Comparison of ENCODE assay signal across 1 cellular context in genomic region chr9:114681594-114682332, GRCh38.
TF ChIP-seq lines count a peak whose summit lies in the region.

A gene with protein sequence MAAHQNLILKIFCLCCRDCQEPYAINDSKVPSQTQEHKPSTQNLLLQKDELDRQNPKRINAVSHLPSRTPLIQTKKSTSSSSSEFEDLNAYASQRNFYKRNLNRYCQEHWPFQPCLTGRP (minus strand): TSS chr9:114682192. CDS start chr9:114671723, 10,469 bp downstream.

TF ChIP-seq in endothelial cell of umbilical vein, 7 proteins besides CTCF, POLR2A, EP300 and RAD21 (continued from another document):
- no peak for TF ChIP-seq JUN (IDR thresholded peaks at IDR 0.05; ENCODE audit: borderline replicate concordance, insufficient read depth, insufficient read length, low read depth)
- TF ChIP-seq MAX (IDR thresholded peaks at IDR 0.05; ENCODE audit: insufficient read depth, insufficient read length) = no peak
- no peak for TF ChIP-seq POLR2AphosphoS5 (IDR thresholded peaks at IDR 0.05; ENCODE audit: insufficient read depth, low read depth, low read length)
- no peak for TF ChIP-seq MYC (IDR thresholded peaks at IDR 0.05; ENCODE audit: low read depth, low read length)
- TF ChIP-seq GATA2 (IDR thresholded peaks at IDR 0.05; ENCODE audit: insufficient read depth, insufficient read length, low read depth, low read length) = no peak
